Comparison of ENCODE assay signal across 8 cellular contexts in the genomic region with DNA sequence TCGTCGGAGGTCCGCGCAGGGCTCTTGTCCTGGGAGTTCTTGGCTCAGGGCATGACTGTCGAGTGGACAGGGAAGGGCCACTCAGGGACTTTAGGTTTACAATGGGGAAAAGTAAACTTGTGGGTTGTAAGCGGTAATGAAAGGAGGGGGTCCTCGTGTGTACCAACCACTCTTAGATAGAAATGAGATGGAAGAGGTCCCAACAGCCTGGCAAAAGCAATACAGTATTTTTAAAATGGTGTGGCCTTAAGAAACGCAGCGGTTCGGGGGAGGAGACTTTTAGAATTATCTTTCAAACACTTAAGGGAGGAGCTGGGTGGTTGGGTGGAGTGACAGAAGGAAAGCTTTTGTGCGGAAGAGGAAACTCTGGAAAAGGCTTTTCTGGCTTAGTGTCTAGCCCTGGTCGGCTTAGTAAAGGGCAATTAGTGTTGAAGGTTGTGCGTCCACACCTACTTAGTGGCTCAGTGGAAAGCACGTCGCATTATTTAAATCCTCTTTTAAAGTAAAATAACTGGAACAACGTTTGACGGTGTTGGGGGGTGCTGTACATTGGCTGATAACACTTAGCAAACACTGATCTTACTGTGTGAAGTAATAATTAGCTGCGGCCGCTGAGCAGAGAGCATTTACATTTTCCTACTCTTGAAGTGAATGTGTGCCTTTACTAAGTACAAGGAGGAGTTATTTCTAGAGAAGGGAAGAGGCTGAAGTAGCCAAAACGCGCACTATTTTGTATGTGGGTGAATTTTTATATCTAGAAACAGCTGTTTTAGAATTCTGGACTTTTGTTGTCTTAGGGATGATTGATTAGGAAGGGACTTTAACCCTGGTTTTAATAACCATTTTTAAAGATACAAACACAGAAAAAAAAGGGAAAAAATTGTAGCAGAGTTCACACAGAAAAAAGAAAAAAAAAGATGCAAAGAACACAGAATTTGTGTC. TPM values are rescaled to one million over a fixed set of nuclear protein-coding genes. Genes with fewer than 3 reads are reported as not detected.
DNase-seq lines count a peak whose midpoint lies in the region; ATAC-seq, FAIRE-seq and TF ChIP-seq lines count a peak whose summit lies in the region.

No MANE protein-coding gene starts in this region.

- H3K36me3 Mint-ChIP-seq in T-helper 17 cell (ENCODE audit: low read depth), result peaks cover 2% of the 10 kb centered on the region

- DNase-seq in GM12892 (ENCODE audit: insufficient read length), result peak; percentile 23
- peak; percentile 62 for DNase-seq in NCI-H1436 (lab: John Stamatoyannopoulos, UW)
- DNase-seq in T-helper 17 cell, result peak in 2 of 3 donors; percentile 14 to 26
- peak; percentile 79 for DNase-seq in bronchial epithelial cell (ENCODE audit: low read depth)
- DNase-seq in stimulated activated CD4-positive, alpha-beta T cell treated with anti-CD3 and anti-CD28 coated beads, Interleukin-2, amount 100 ng/mL, for 24 hours, result peak; percentile 33 to 40

- no peaks in the 10 kb centered on the region for H3K27me3 Mint-ChIP-seq in T-helper 17 cell

- peak; percentile 45 for ATAC-seq in HG02798 (IDR thresholded peaks at IDR 0.05; ENCODE audit: poor library complexity, unreplicated experiment)
- ATAC-seq in T-helper 17 cell, result peak; percentile 58

- no peaks in the 10 kb centered on the region for H3K27me3 ChIP-seq in bronchial epithelial cell (ENCODE audit: control insufficient read depth, insufficient read depth, low read length)

- TF ChIP-seq CTCF in bronchial epithelial cell (IDR thresholded peaks at IDR 0.05; ENCODE audit: insufficient read depth, low read length, severe bottlenecking), result no peak

- peak overlapping the region; percentile 97 for H3K4me3 Mint-ChIP-seq in T-helper 17 cell

- H3K36me3 ChIP-seq in bronchial epithelial cell (ENCODE audit: control insufficient read depth, insufficient read depth, low read length), result peaks cover 1% of the 10 kb centered on the region

- no peaks in the 10 kb centered on the region for H3K9me3 ChIP-seq in T-helper 17 cell (ENCODE audit: control insufficient read depth, low read length, poor library complexity, severe bottlenecking)

- peak overlapping the region; percentile 99 for H3K27ac Mint-ChIP-seq in T-helper 17 cell

- FAIRE-seq in A204.1 (lab: Jason Lieb, UNC) (peak; percentile 3), GM12892 (lab: Jason Lieb, UNC) (peak; percentile 42), bronchial epithelial cell (lab: Jason Lieb, UNC) (no peak), islet of Langerhans (lab: Jason Lieb, UNC) (peak; percentile 58)

- H3K4me1 Mint-ChIP-seq in T-helper 17 cell, result peaks cover 32% of the 10 kb centered on the region

- TF ChIP-seq POLR2A in GM12892 (IDR thresholded peaks at IDR 0.05; ENCODE audit: low read depth, low read length), result no peak

- H3K4me3 ChIP-seq in bronchial epithelial cell (ENCODE audit: low read depth, low read length), result peak overlapping the region; percentile 94

RNA-seq across cellular contexts. Expression of a gene that starts 1.0 kb away (rescaled TPM):
- polyA plus RNA-seq in GM12892 (2012; ENCODE audit: missing spikeins), result 163 TPM
- total RNA-seq in T-helper 17 cell (100 to 1,000 TPM; 137 to 146 TPM), bronchial epithelial cell (256 and 308 TPM in 2 replicates)

Comparison
In these comparisons a context has a peak if more than half of its experiments do, and no peak if none do; other contexts are left out.
1. Peak in every context shown above with its lines: DNase-seq, ATAC-seq and H3K4me3 ChIP-seq.
2. DNase-seq: peak in every context shown above with its lines; median percentile 79 in bronchial epithelial cell; 62 in NCI-H1436; 36 in stimulated activated CD4-positive, alpha-beta T cell treated with anti-CD3 and anti-CD28 coated beads, Interleukin-2, amount 100 ng/mL, for 24 hours; 23 in GM12892; 20 in T-helper 17 cell.